1 cellular context compared by ENCODE assay signal in the genomic region with DNA sequence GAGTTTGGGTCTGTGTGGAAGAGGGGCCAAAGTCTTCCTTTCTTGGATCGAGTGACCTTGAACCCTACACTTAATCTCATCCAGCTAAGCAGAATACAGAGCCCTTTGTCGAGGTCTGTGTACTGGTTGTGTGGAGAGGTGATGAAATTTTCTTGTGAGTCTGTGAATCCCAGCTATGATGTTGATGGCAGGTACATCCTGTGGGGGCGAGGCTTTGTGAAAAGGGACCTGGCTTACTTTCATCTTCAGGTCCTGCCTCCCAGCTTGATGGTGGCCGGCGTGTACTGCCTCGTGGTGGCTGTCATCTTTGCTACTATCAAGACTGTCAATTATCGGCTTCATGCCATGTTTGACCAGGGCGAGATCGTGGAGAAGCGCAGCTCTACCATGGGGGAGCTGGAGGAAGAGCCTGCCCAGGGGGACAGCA.
TF ChIP-seq lines count a peak whose summit lies in the region.

No MANE protein-coding gene starts in this region.

TF ChIP-seq in HepG2, 621 proteins besides CTCF, POLR2A, EP300 and RAD21 (continued from another document and continues in another):
- TF ChIP-seq, protein P1, sequence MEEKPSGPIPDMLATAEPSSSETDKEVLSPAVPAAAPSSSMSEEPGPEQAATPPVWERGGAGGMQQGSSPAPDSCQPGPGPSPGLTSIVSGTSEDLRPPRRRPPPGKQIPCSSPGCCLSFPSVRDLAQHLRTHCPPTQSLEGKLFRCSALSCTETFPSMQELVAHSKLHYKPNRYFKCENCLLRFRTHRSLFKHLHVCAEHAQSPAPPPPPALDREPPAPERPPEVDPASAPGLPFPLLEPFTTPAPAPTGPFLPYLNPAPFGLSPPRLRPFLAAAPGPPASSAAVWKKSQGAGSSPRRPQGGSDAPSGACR (CRISPR knock-in tag; IDR thresholded peaks at IDR 0.05): no peak
- TF ChIP-seq, protein P2, sequence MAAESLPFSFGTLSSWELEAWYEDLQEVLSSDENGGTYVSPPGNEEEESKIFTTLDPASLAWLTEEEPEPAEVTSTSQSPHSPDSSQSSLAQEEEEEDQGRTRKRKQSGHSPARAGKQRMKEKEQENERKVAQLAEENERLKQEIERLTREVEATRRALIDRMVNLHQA (CRISPR knock-in tag; IDR thresholded peaks at IDR 0.05): no peak
- no peak for TF ChIP-seq ZNF432 (CRISPR knock-in tag; IDR thresholded peaks at IDR 0.05; ENCODE audit: borderline replicate concordance)
- TF ChIP-seq, protein P3, sequence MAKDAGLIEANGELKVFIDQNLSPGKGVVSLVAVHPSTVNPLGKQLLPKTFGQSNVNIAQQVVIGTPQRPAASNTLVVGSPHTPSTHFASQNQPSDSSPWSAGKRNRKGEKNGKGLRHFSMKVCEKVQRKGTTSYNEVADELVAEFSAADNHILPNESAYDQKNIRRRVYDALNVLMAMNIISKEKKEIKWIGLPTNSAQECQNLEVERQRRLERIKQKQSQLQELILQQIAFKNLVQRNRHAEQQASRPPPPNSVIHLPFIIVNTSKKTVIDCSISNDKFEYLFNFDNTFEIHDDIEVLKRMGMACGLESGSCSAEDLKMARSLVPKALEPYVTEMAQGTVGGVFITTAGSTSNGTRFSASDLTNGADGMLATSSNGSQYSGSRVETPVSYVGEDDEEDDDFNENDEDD (CRISPR knock-in tag; IDR thresholded peaks at IDR 0.05; ENCODE audit: borderline replicate concordance): no peak
- no peak for TF ChIP-seq ZNF318 (CRISPR knock-in tag; IDR thresholded peaks at IDR 0.05)
- TF ChIP-seq DZIP1 (CRISPR knock-in tag; IDR thresholded peaks at IDR 0.05): no peak
- no peak for TF ChIP-seq ZKSCAN1 (IDR thresholded peaks at IDR 0.05; ENCODE audit: low read length)
- no peak for TF ChIP-seq ZNF292 (CRISPR knock-in tag; IDR thresholded peaks at IDR 0.05; ENCODE audit: borderline replicate concordance, low read depth)
- no peak for TF ChIP-seq ZNF878 (CRISPR knock-in tag; IDR thresholded peaks at IDR 0.05)
- no peak for TF ChIP-seq HOXA7 (CRISPR knock-in tag; IDR thresholded peaks at IDR 0.05)
- no peak for TF ChIP-seq PAX8 (CRISPR knock-in tag; IDR thresholded peaks at IDR 0.05; ENCODE audit: borderline replicate concordance)
- no peak for TF ChIP-seq ZNF577 (CRISPR knock-in tag; IDR thresholded peaks at IDR 0.05; ENCODE audit: borderline replicate concordance, low read depth)
- peak; percentile 69; the same call in 1 of the 2 replicates for TF ChIP-seq ETV5 (CRISPR knock-in tag; IDR thresholded peaks at IDR 0.05; ENCODE audit: borderline replicate concordance)
- TF ChIP-seq ZNF180 (CRISPR knock-in tag; IDR thresholded peaks at IDR 0.05; ENCODE audit: borderline replicate concordance, low read depth): no peak
- TF ChIP-seq CCDC6 (CRISPR knock-in tag; IDR thresholded peaks at IDR 0.05): 0 out of 2 replicates have a peak, but pooled peaks have one; percentile 40
- no peak for TF ChIP-seq ZNF550 (CRISPR knock-in tag; IDR thresholded peaks at IDR 0.05; ENCODE audit: borderline replicate concordance)
- no peak for TF ChIP-seq ZNF160 (CRISPR knock-in tag; IDR thresholded peaks at IDR 0.05)
- TF ChIP-seq RBM22 (optimal IDR thresholded peaks at IDR 0.05; ENCODE audit: low read length): peak; percentile 99
- no peak for TF ChIP-seq KDM5A (IDR thresholded peaks at IDR 0.05; ENCODE audit: borderline replicate concordance, low read length)
- peak; percentile 39; the same call in 1 of the 2 replicates for TF ChIP-seq SMAD3 (CRISPR knock-in tag; IDR thresholded peaks at IDR 0.05)
- no peak for TF ChIP-seq BCL3 (CRISPR knock-in tag; IDR thresholded peaks at IDR 0.05)
- no peak for TF ChIP-seq MIER2 (CRISPR knock-in tag; IDR thresholded peaks at IDR 0.05)
- TF ChIP-seq, protein P4, sequence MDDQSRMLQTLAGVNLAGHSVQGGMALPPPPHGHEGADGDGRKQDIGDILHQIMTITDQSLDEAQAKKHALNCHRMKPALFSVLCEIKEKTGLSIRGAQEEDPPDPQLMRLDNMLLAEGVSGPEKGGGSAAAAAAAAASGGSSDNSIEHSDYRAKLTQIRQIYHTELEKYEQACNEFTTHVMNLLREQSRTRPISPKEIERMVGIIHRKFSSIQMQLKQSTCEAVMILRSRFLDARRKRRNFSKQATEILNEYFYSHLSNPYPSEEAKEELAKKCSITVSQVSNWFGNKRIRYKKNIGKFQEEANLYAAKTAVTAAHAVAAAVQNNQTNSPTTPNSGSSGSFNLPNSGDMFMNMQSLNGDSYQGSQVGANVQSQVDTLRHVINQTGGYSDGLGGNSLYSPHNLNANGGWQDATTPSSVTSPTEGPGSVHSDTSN (CRISPR knock-in tag; IDR thresholded peaks at IDR 0.05; ENCODE audit: borderline replicate concordance): no peak
- no peak for TF ChIP-seq MZF1 (CRISPR knock-in tag; IDR thresholded peaks at IDR 0.05; ENCODE audit: borderline replicate concordance)
- TF ChIP-seq HNRNPUL1 (IDR thresholded peaks at IDR 0.05; ENCODE audit: low read depth, low read length): no peak
- no peak for TF ChIP-seq ZNF672 (CRISPR knock-in tag; IDR thresholded peaks at IDR 0.05)
- TF ChIP-seq MXI1 (IDR thresholded peaks at IDR 0.05; ENCODE audit: borderline replicate concordance, low read depth, low read length): peak; percentile 54; the same call in 1 of the 3 replicates
- no peak for TF ChIP-seq GTF2F1 (IDR thresholded peaks at IDR 0.05; ENCODE audit: low read length)
- no peak for TF ChIP-seq RFX3 (CRISPR knock-in tag; IDR thresholded peaks at IDR 0.05)
- no peak for TF ChIP-seq ZFAT (CRISPR knock-in tag; conservative IDR thresholded peaks at IDR 0.05)
- TF ChIP-seq PBX2 (CRISPR knock-in tag; IDR thresholded peaks at IDR 0.05): no peak
- TF ChIP-seq, protein P5, sequence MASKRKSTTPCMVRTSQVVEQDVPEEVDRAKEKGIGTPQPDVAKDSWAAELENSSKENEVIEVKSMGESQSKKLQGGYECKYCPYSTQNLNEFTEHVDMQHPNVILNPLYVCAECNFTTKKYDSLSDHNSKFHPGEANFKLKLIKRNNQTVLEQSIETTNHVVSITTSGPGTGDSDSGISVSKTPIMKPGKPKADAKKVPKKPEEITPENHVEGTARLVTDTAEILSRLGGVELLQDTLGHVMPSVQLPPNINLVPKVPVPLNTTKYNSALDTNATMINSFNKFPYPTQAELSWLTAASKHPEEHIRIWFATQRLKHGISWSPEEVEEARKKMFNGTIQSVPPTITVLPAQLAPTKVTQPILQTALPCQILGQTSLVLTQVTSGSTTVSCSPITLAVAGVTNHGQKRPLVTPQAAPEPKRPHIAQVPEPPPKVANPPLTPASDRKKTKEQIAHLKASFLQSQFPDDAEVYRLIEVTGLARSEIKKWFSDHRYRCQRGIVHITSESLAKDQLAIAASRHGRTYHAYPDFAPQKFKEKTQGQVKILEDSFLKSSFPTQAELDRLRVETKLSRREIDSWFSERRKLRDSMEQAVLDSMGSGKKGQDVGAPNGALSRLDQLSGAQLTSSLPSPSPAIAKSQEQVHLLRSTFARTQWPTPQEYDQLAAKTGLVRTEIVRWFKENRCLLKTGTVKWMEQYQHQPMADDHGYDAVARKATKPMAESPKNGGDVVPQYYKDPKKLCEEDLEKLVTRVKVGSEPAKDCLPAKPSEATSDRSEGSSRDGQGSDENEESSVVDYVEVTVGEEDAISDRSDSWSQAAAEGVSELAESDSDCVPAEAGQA (IDR thresholded peaks at IDR 0.05; ENCODE audit: low read depth): no peak
- TF ChIP-seq, protein P5 (CRISPR knock-in tag; IDR thresholded peaks at IDR 0.05; ENCODE audit: borderline replicate concordance): no peak
